In genomic region chr2:35293261-35293660, GRCh38 we compare ENCODE assay signal across 1 cellular context.
TF ChIP-seq lines count a peak whose summit lies in the region.

No MANE protein-coding gene starts in this region.

TF ChIP-seq in WTC11, 78 proteins besides CTCF, POLR2A, EP300 and RAD21 (continued from another document):
- TF ChIP-seq PRDM15 (CRISPR knock-in tag; IDR thresholded peaks at IDR 0.05) (no peak), ESRRA (CRISPR knock-in tag; IDR thresholded peaks at IDR 0.05; ENCODE audit: borderline replicate concordance) (no peak), FOXJ3 (CRISPR knock-in tag; IDR thresholded peaks at IDR 0.05; ENCODE audit: borderline replicate concordance) (no peak), PRRX2 (CRISPR knock-in tag; IDR thresholded peaks at IDR 0.05) (no peak), SMAD3 (CRISPR knock-in tag; IDR thresholded peaks at IDR 0.05; ENCODE audit: borderline replicate concordance) (no peak), OVOL2 (CRISPR knock-in tag; IDR thresholded peaks at IDR 0.05; ENCODE audit: borderline replicate concordance) (no peak), ZNF232 (CRISPR knock-in tag; IDR thresholded peaks at IDR 0.05) (no peak), ZNF396 (CRISPR knock-in tag; IDR thresholded peaks at IDR 0.05; ENCODE audit: borderline replicate concordance) (no peak)
